8 cellular contexts compared by ENCODE assay signal in the genomic region with DNA sequence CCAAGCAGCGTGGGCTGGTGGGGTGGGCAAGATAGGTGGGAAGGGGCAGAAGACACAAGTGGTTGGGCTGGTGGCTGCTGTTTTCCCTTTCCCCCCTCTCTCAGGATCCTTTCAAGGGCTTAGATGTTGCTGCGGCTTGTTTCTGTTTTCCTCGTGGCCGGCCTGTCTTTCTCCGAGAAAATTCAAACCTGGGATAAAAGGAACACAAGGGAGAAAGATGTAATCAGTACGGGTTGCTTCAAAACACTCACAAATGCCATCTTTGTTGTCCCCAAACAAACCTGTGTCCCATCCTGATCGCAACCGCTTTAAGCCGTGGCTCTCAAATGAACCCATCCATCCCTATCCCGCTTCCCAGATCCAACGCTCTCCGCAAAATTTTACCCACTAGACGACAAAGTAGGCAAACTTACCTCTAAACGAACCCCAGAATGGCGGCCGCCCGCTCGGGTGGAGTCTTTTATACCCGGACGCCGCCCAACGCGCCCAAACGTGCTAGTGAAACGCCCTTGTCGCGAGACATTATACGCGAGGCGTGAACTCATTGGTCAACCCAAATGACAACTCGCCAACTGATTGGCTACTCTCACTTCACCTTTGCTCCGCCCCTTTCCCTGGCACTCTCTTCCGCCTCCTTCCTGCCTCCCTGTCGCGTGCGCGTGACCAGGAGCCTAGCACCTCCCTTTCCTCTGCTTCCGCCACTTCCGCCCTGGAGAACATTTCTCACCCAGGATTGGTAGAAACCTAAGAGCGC. TPM values are rescaled to one million over a fixed set of nuclear protein-coding genes. Genes with fewer than 3 reads are reported as not detected.
A peak's percentile ranks its signal among the peaks of the same experiment; 100 is the strongest.
DNase-seq lines count a peak whose midpoint lies in the region; ATAC-seq, FAIRE-seq and TF ChIP-seq lines count a peak whose summit lies in the region.

A gene (minus strand): TSS at position 433 of the 754 bp plus-strand sequence. CDS start 7,299 bp downstream, outside the sequence.

- H3K36me3 ChIP-seq in NT2/D1 (ENCODE audit: insufficient read depth, insufficient read length, low read length) (peaks cover 66% of the 10 kb centered on the region), H1 (ENCODE audit: control insufficient read depth in 2 of 4, insufficient read depth in 4 of 4, low read length in 3 of 4) (peaks cover 6 to 42% (median 19%) of the 10 kb centered on the region in 4 experiments), mesenchymal stem cell (ENCODE audit: control insufficient read depth in 1 of 2, insufficient read depth in 2 of 2, low read depth in 1 of 2, low read length in 2 of 2) (peaks cover 13 to 45% of the 10 kb centered on the region in 2 experiments)

- peaks cover 42% of the 10 kb centered on the region for H3K4me1 Mint-ChIP-seq in activated CD8-positive, alpha-beta memory T cell treated with anti-CD3 and anti-CD28 coated beads, Interleukin-2, amount 10 ng/mL, durations not matched to agents 7 days and 5 days

- no peak for TF ChIP-seq RAD21 in H1 (IDR thresholded peaks at IDR 0.05 in 1 of 2, conservative IDR thresholded peaks at IDR 0.05 in 1 of 2; ENCODE audit: low read depth in 2 of 2, low read length in 2 of 2)

- peaks cover 3% of the 10 kb centered on the region for H3K27me3 Mint-ChIP-seq in activated CD8-positive, alpha-beta memory T cell treated with anti-CD3 and anti-CD28 coated beads, Interleukin-2, amount 10 ng/mL, durations not matched to agents 7 days and 5 days

- no peak within 1 kb of the TSS for H3K23ac ChIP-seq in H1 (ENCODE audit: insufficient read length)
- peak within 1 kb of the TSS in 1 of 2 experiments; percentile 67 for H3K23ac ChIP-seq in mesenchymal stem cell (ENCODE audit: low read length in 2 of 2)

- H3K79me1 ChIP-seq in H1 (ENCODE audit: low read depth, low read length): peaks cover 6% of the 10 kb centered on the region; the same call in 1 of the 2 replicates
- H3K79me1 ChIP-seq in mesenchymal stem cell (replicated peaks; ENCODE audit: low read length, poor library complexity, severe bottlenecking): peaks cover 5% of the 10 kb centered on the region

- peaks cover 0 to 2% of the 10 kb centered on the region in 2 experiments for H4K20me1 ChIP-seq in H1 (replicated peaks in 1 of 2; ENCODE audit: control insufficient read depth in 1 of 2, insufficient read depth in 2 of 2, low read length in 2 of 2)

- H3K9ac ChIP-seq in NT2/D1 (ENCODE audit: insufficient read length, low read depth): peak within 1 kb of the TSS; percentile 99
- peak within 1 kb of the TSS; percentile 99 to 100 (median 100) for H3K9ac ChIP-seq in H1 (replicated peaks in 1 of 4; ENCODE audit: extremely low read depth in 1 of 4, low read depth in 3 of 4, low read length in 3 of 4)
- peak within 1 kb of the TSS; percentile 100 for H3K9ac ChIP-seq in mesenchymal stem cell (ENCODE audit: low read length)

- H3K4ac ChIP-seq in H1 (replicated peaks; ENCODE audit: insufficient read length, low read depth, low read length): peak within 1 kb of the TSS; percentile 20
- peak within 1 kb of the TSS; percentile 92 to 95 for H3K4ac ChIP-seq in mesenchymal stem cell (ENCODE audit: low read depth in 1 of 2, low read length in 2 of 2)

- peak within 1 kb of the TSS; percentile 94 for H2AFZ ChIP-seq in H1 (ENCODE audit: low read length)
- no peak within 1 kb of the TSS for H2AFZ ChIP-seq in mesenchymal stem cell (ENCODE audit: low read depth, low read length)

- H2BK5ac ChIP-seq in H1 (ENCODE audit: low read depth, low read length) (peak within 1 kb of the TSS; percentile 97), mesenchymal stem cell (ENCODE audit: low read depth, low read length, poor library complexity, severe bottlenecking) (peak within 1 kb of the TSS; percentile 39)

- peak; percentile 98 to 100 for TF ChIP-seq POLR2A in H1 (IDR thresholded peaks at IDR 0.05; ENCODE audit: control extremely low read depth in 1 of 2, low read depth in 2 of 2, low read length in 2 of 2)

- peak within 1 kb of the TSS; percentile 96 to 98 for H3K4me2 ChIP-seq in H1 (ENCODE audit: insufficient read depth in 1 of 2, low read depth in 2 of 2, low read length in 2 of 2)
- peak within 1 kb of the TSS; percentile 80 for H3K4me2 ChIP-seq in mesenchymal stem cell (ENCODE audit: low read length, poor library complexity, severe bottlenecking)

- H2BK120ac ChIP-seq in H1 (replicated peaks; ENCODE audit: low read depth, low read length) (peak within 1 kb of the TSS; percentile 16), mesenchymal stem cell (ENCODE audit: low read depth, low read length) (no peak within 1 kb of the TSS)

- peak within 1 kb of the TSS; percentile 97 for H3K4me3 Mint-ChIP-seq in activated CD8-positive, alpha-beta memory T cell treated with anti-CD3 and anti-CD28 coated beads, Interleukin-2, amount 10 ng/mL, durations not matched to agents 7 days and 5 days

- H4K91ac ChIP-seq in H1 (replicated peaks; ENCODE audit: insufficient read length, low read length) (peak within 1 kb of the TSS; percentile 67), mesenchymal stem cell (ENCODE audit: low read length) (peak within 1 kb of the TSS; percentile 98)

- peaks cover 58% of the 10 kb centered on the region for H3K36me3 Mint-ChIP-seq in activated CD8-positive, alpha-beta memory T cell treated with anti-CD3 and anti-CD28 coated beads, Interleukin-2, amount 10 ng/mL, durations not matched to agents 7 days and 5 days

- no peaks in the 10 kb centered on the region for H3K9me3 Mint-ChIP-seq in activated CD8-positive, alpha-beta memory T cell treated with anti-CD3 and anti-CD28 coated beads, Interleukin-2, amount 10 ng/mL, durations not matched to agents 7 days and 5 days (ENCODE audit: low read depth)

- H3K18ac ChIP-seq in H1 (ENCODE audit: extremely low read depth, low read length): peak within 1 kb of the TSS; percentile 95
- peak within 1 kb of the TSS; percentile 93 to 94 for H3K18ac ChIP-seq in mesenchymal stem cell (ENCODE audit: low read depth in 1 of 2, low read length in 2 of 2)

- H3K79me2 ChIP-seq in H1 (ENCODE audit: control insufficient read depth in 1 of 2, insufficient read depth in 2 of 2, low read length in 2 of 2): peaks cover 4 to 60% of the 10 kb centered on the region in 2 experiments; a peak in 3 of 4 replicates

- WGBS in H1 (ENCODE audit: extremely low coverage in 1 of 2, insufficient coverage in 1 of 2, insufficient read length in 1 of 2, insufficient replicate concordance in 2 of 2, low coverage in 1 of 2, low lambda C conversion rate in 2 of 2, missing lambda C conversion rate in 1 of 2), 2 experiments: 1% methylated on average over 36 of the region's 40 CpGs; no CpG with 5 or more reads in 1 of the 2 experiments
- under 1% methylated on average over 40 of the region's 40 CpGs for WGBS in mesenchymal stem cell

- TF ChIP-seq EP300 in H1 (IDR thresholded peaks at IDR 0.05; ENCODE audit: borderline replicate concordance in 1 of 2, low read depth in 2 of 2, low read length in 2 of 2): peak in 1 of 2 experiments; percentile 2; a peak in 1 of 3 replicates

- no peaks in the 10 kb centered on the region for H3K4me1 ChIP-seq in NT2/D1 (ENCODE audit: insufficient read depth, insufficient read length)
- peaks cover 0 to 6% (median 4%) of the 10 kb centered on the region in 4 experiments; a peak in 4 of 7 replicates for H3K4me1 ChIP-seq in H1 (replicated peaks in 1 of 4; ENCODE audit: control insufficient read depth in 3 of 4, insufficient read depth in 4 of 4, low read length in 3 of 4)
- H3K4me1 ChIP-seq in mesenchymal stem cell (ENCODE audit: control insufficient read depth, insufficient read depth, low read depth, low read length): peaks cover 4% of the 10 kb centered on the region

- DNase-seq in COR-L47 (lab: John Stamatoyannopoulos, UW) (peak; percentile 99), HUDEP-2 (lab: John Stamatoyannopoulos, UW; ENCODE audit: unreplicated experiment in 76 of 76) (peak in 75 of 76 experiments; percentile 97 to 100 (median 100)), NT2/D1 (ENCODE audit: low read depth, low spot score) (peak; percentile 97), H1 (ENCODE audit: low read depth in 1 of 2, low spot score in 2 of 2) (peak; percentile 99), mesenchymal stem cell (peak; percentile 100)
- peak; percentile 100 for DNase-seq in activated CD8-positive, alpha-beta memory T cell treated with anti-CD3 and anti-CD28 coated beads, Interleukin-2, amount 10 ng/mL, durations not matched to agents 7 days and 5 days
- peak; percentile 93 for DNase-seq in stimulated activated CD8-positive, alpha-beta memory T cell treated with anti-CD3 and anti-CD28 coated beads, Interleukin-12 subunit alpha, Interleukin-12 subunit beta, amount 100 ng/mL, for 4 hours (ENCODE audit: low read depth)

- H2BK15ac ChIP-seq in H1 (ENCODE audit: low read length): peak within 1 kb of the TSS; percentile 88; the same call in 1 of the 2 replicates
- H2BK15ac ChIP-seq in mesenchymal stem cell (ENCODE audit: low read depth, poor library complexity, severe bottlenecking): peak within 1 kb of the TSS; percentile 7

- H2BK12ac ChIP-seq in H1 (ENCODE audit: low read depth, low read length) (peak within 1 kb of the TSS; percentile 99), mesenchymal stem cell (ENCODE audit: low read length in 2 of 2) (peak within 1 kb of the TSS in 1 of 2 experiments; percentile 59)

- peak; percentile 80 for ATAC-seq in GM21381 (IDR thresholded peaks at IDR 0.05; ENCODE audit: unreplicated experiment)
- peak; percentile 80 for ATAC-seq in activated CD8-positive, alpha-beta memory T cell treated with anti-CD3 and anti-CD28 coated beads, Interleukin-2, amount 10 ng/mL, durations not matched to agents 7 days and 5 days

- H3K27me3 ChIP-seq in NT2/D1 (ENCODE audit: insufficient read depth, insufficient read length) (no peaks in the 10 kb centered on the region), H1 (replicated peaks in 1 of 4; ENCODE audit: control insufficient read depth in 3 of 4, extremely low read depth in 1 of 4, insufficient read depth in 3 of 4, low read length in 3 of 4) (no peaks in the 10 kb centered on the region), mesenchymal stem cell (ENCODE audit: control insufficient read depth in 1 of 2, insufficient read depth in 1 of 2, low read length in 2 of 2) (no peaks in the 10 kb centered on the region)

- peak within 1 kb of the TSS; percentile 100 for H3K27ac Mint-ChIP-seq in activated CD8-positive, alpha-beta memory T cell treated with anti-CD3 and anti-CD28 coated beads, Interleukin-2, amount 10 ng/mL, durations not matched to agents 7 days and 5 days

- TF ChIP-seq CTCF in H1 (IDR thresholded peaks at IDR 0.05; ENCODE audit: control extremely low read depth in 1 of 3, insufficient read depth in 1 of 3, low read depth in 1 of 3, low read length in 3 of 3): no peak

- H3K14ac ChIP-seq in H1 (ENCODE audit: insufficient read length) (no peak within 1 kb of the TSS), mesenchymal stem cell (ENCODE audit: low read length in 2 of 2) (peak within 1 kb of the TSS; percentile 62 to 90)

- H3K4me3 ChIP-seq in NT2/D1 (ENCODE audit: insufficient read length, low read depth): peak within 1 kb of the TSS; percentile 96
- H3K4me3 ChIP-seq in H1 (ENCODE audit: extremely low read depth in 1 of 4, insufficient read depth in 2 of 4, low read depth in 3 of 4, low read length in 4 of 4): peak within 1 kb of the TSS; percentile 90 to 97 (median 96)
- H3K4me3 ChIP-seq in mesenchymal stem cell (ENCODE audit: insufficient read depth in 1 of 2, low read depth in 1 of 2, low read length in 2 of 2): peak within 1 kb of the TSS; percentile 74 to 97

- peaks cover 14% of the 10 kb centered on the region for H3K23me2 ChIP-seq in H1 (ENCODE audit: low read depth, low read length)

- H2BK20ac ChIP-seq in H1 (ENCODE audit: low read length): peak within 1 kb of the TSS; percentile 53; the same call in 1 of the 2 replicates

- H3K56ac ChIP-seq in H1 (replicated peaks; ENCODE audit: insufficient read length, low read depth, low read length): peak within 1 kb of the TSS; percentile 57

- POLR2A ChIA-PET in H1 (lab: Charles Lee; ENCODE audit: partially characterized antibody): interaction anchor here (0.6 to 3.8 kb wide), 41 partner anchors 7 to 606 kb away, joined by 3 to 43 read pairs (median 4); a partner anchor contains a TSS

- H3K9me3 ChIP-seq in NT2/D1 (ENCODE audit: insufficient read depth, low read length) (no peaks in the 10 kb centered on the region), H1 (ENCODE audit: insufficient read depth in 2 of 2, low read depth in 1 of 2, low read length in 1 of 2) (no peaks in the 10 kb centered on the region), mesenchymal stem cell (ENCODE audit: control insufficient read depth, low read length) (no peaks in the 10 kb centered on the region)

- peak within 1 kb of the TSS; percentile 86 for H4K5ac ChIP-seq in H1 (ENCODE audit: insufficient read length, low read depth, low read length)

- H4K8ac ChIP-seq in H1 (ENCODE audit: extremely low read depth, insufficient read depth, low read length) (peak within 1 kb of the TSS; percentile 97; the same call in 1 of the 2 replicates), mesenchymal stem cell (ENCODE audit: low read length) (peak within 1 kb of the TSS; percentile 98)

- CTCF ChIA-PET in activated CD8-positive, alpha-beta memory T cell treated with anti-CD3 and anti-CD28 coated beads, Interleukin-2, amount 10 ng/mL, durations not matched to agents 7 days and 5 days (lab: Charles Lee): interaction anchor here (1.0 to 2.5 kb wide), 10 partner anchors 10 to 105 kb away, joined by 3 to 9 read pairs (median 6); a partner anchor contains a TSS
- CTCF ChIA-PET in H1 (lab: Charles Lee; ENCODE audit: partially characterized antibody): interaction anchor here (0.9 to 1.7 kb wide), 2 partner anchors 72 to 114 kb away, joined by 3 to 6 read pairs; no protein-coding TSS in a partner anchor

- peak within 1 kb of the TSS; percentile 99 for H3K27ac ChIP-seq in H1 (ENCODE audit: low read depth, low read length)
- H3K27ac ChIP-seq in mesenchymal stem cell (ENCODE audit: low read length, poor library complexity, severe bottlenecking): peak within 1 kb of the TSS; percentile 93

- FAIRE-seq in H1 (lab: Jason Lieb, UNC): peak; percentile 93

- peak within 1 kb of the TSS; percentile 89; the same call in 1 of the 2 replicates for H2AK5ac ChIP-seq in H1 (ENCODE audit: low read depth, low read length)
- H2AK5ac ChIP-seq in mesenchymal stem cell (ENCODE audit: low read length, severe bottlenecking): peak within 1 kb of the TSS; percentile 76

RNA-seq across cellular contexts. Expression of the gene that starts here (rescaled TPM):
- total RNA-seq in activated CD8-positive, alpha-beta memory T cell treated with anti-CD3 and anti-CD28 coated beads, Interleukin-2, amount 10 ng/mL, durations not matched to agents 7 days and 5 days: 100 to 1,000 TPM; 101 to 134 TPM
- 78.9 and 89.1 TPM in 2 replicates for total RNA-seq in H1 (2021; fragmentation: NEBNext Ultra II Directional; extraction: Animal tissue kit (Norgen Biotek cat#: 25700))
- polyA plus RNA-seq in H1 (2011; rRNA removed): 23.9 and 25.3 TPM in 2 replicates
- 23.3 TPM for polyA plus RNA-seq in H1 (2011; cell fraction: cytosol; rRNA removed)
- polyA plus RNA-seq in H1 (2011; cell fraction: nucleus; rRNA removed): 60.2 TPM
- polyA plus RNA-seq in H1 (2012, experiment 1 of 2): 37.2 to 51.4 TPM (median 42.0 TPM) in 4 replicates
- 36.9 TPM for polyA plus RNA-seq in H1 (2012, experiment 2 of 2)
- 84.8 TPM for polyA plus RNA-seq in H1 (2013, experiment 1 of 2)
- polyA plus RNA-seq in H1 (2013, experiment 2 of 2): 78.1 TPM
- polyA minus RNA-seq in H1 (2011; rRNA and poly(A)+ RNA removed): 110 and 129 TPM in 2 replicates
- 38.1 TPM for polyA minus RNA-seq in H1 (2011; cell fraction: cytosol; rRNA and poly(A)+ RNA removed)
- 293 TPM for polyA minus RNA-seq in H1 (2011; cell fraction: nucleus; rRNA and poly(A)+ RNA removed)
- polyA plus RNA-seq in mesenchymal stem cell (2013, experiment 1 of 2): 55.9 TPM
- polyA plus RNA-seq in mesenchymal stem cell (2013, experiment 2 of 2): 52.8 TPM

Comparison
In these comparisons a context has a peak if more than half of its experiments do, and no peak if none do; other contexts are left out.
1. Peak in every context shown above with its lines: DNase-seq, ATAC-seq, H3K4me3 ChIP-seq and H3K27ac ChIP-seq.